Comparison of ENCODE assay signal across 12 cellular contexts in genomic region chr20:47275548-47275947, GRCh38.
A peak's percentile ranks its signal among the peaks of the same experiment; 100 is the strongest.
DNase-seq lines count a peak whose midpoint lies in the region; ATAC-seq and TF ChIP-seq lines count a peak whose summit lies in the region.
"Had no signal": no experiment of that assay in that cellular context is flagged by ENCODE, and none has a peak within 500 bp of the region (broad histone marks: within the 10 kb centered on the region; RNA-seq: fewer than 3 reads in every experiment).

No MANE protein-coding gene starts in this region.

- H3K27ac ChIP-seq in breast epithelium = peak overlapping the region; percentile 77 to 87

- no peak for TF ChIP-seq POLR2A in breast epithelium (IDR thresholded peaks at IDR 0.05)

- intact Hi-C loops in natural killer cell (cut with micrococcal nuclease) = no loop called here
- intact Hi-C loops in breast epithelium (cut with DNase I; ENCODE audit: low total_unique reads) = no loop called here

- no peaks in the 10 kb centered on the region for H3K9me3 Mint-ChIP-seq in natural killer cell treated with Interleukin-12 subunit alpha and Interleukin-12 subunit beta and Interleukin-15 and Interleukin-18, amount 100 ng/mL, for 72 hours
- H3K9me3 Mint-ChIP-seq in natural killer cell (no peaks in the 10 kb centered on the region), progenitor cell of endocrine pancreas (ENCODE audit: low read depth) (no peaks in the 10 kb centered on the region)

- no peaks in the 10 kb centered on the region for H3K36me3 ChIP-seq in breast epithelium

- no peaks in the 10 kb centered on the region for H3K27me3 ChIP-seq in breast epithelium

- H3K4me3 Mint-ChIP-seq in natural killer cell treated with Interleukin-12 subunit alpha and Interleukin-12 subunit beta and Interleukin-15 and Interleukin-18, amount 100 ng/mL, for 72 hours = peak overlapping the region; percentile 77
- no peak overlapping the region for H3K4me3 Mint-ChIP-seq in natural killer cell
- H3K4me3 Mint-ChIP-seq in progenitor cell of endocrine pancreas (ENCODE audit: low read depth) = no peak overlapping the region

- no peaks in the 10 kb centered on the region for H3K9me3 ChIP-seq in breast epithelium

- peaks cover 13 to 16% of the 10 kb centered on the region in 2 donors for H3K4me1 ChIP-seq in breast epithelium

- H3K36me3 Mint-ChIP-seq in natural killer cell treated with Interleukin-12 subunit alpha and Interleukin-12 subunit beta and Interleukin-15 and Interleukin-18, amount 100 ng/mL, for 72 hours = peaks cover 4% of the 10 kb centered on the region
- H3K36me3 Mint-ChIP-seq in natural killer cell (peaks cover 5% of the 10 kb centered on the region), progenitor cell of endocrine pancreas (ENCODE audit: insufficient read depth) (peaks cover 28% of the 10 kb centered on the region)

- peaks cover 31 to 36% of the 10 kb centered on the region in 2 donors for H3K4me1 Mint-ChIP-seq in natural killer cell treated with Interleukin-12 subunit alpha and Interleukin-12 subunit beta and Interleukin-15 and Interleukin-18, amount 100 ng/mL, for 72 hours (ENCODE audit: low read depth in 2 of 2)
- H3K4me1 Mint-ChIP-seq in natural killer cell (peaks cover 17 to 22% of the 10 kb centered on the region in 2 donors), progenitor cell of endocrine pancreas (ENCODE audit: low read depth) (peaks cover 5% of the 10 kb centered on the region)

- no peak for DNase-seq in natural killer cell treated with Interleukin-12 subunit alpha and Interleukin-12 subunit beta and Interleukin-15 and Interleukin-18, amount 100 ng/mL, for 72 hours (ENCODE audit: low spot score)
- DNase-seq in natural killer cell = no peak
- no peak for DNase-seq in breast epithelium (ENCODE audit: low spot score in 2 of 2)
- DNase-seq in progenitor cell of endocrine pancreas (ENCODE audit: low spot score, unreplicated experiment) = no peak
- DNase-seq in islet precursor cell = no peak
- DNase-seq in AG08396 (ENCODE audit: low spot score) = no peak
- DNase-seq: activated gamma-delta T cell treated with Interleukin-2 at 50 U/mL for 16 hours; effector memory CD4-positive, alpha-beta T cell; NCI-H2171 treated with DMSO at 0.1 percent for 48 hours; stimulated activated naive CD4-positive, alpha-beta T cell had no signal

- H3K27me3 Mint-ChIP-seq in natural killer cell treated with Interleukin-12 subunit alpha and Interleukin-12 subunit beta and Interleukin-15 and Interleukin-18, amount 100 ng/mL, for 72 hours = no peaks in the 10 kb centered on the region
- H3K27me3 Mint-ChIP-seq in natural killer cell (ENCODE audit: low read depth in 2 of 2) (no peaks in the 10 kb centered on the region), progenitor cell of endocrine pancreas (no peaks in the 10 kb centered on the region)

- ATAC-seq in natural killer cell treated with Interleukin-12 subunit alpha and Interleukin-12 subunit beta and Interleukin-15 and Interleukin-18, amount 100 ng/mL, for 72 hours = no peak
- ATAC-seq in natural killer cell = no peak
- no peak for ATAC-seq in GM21447 (IDR thresholded peaks at IDR 0.05; ENCODE audit: unreplicated experiment)
- no peak for ATAC-seq in GM21529 (IDR thresholded peaks at IDR 0.05; ENCODE audit: unreplicated experiment)

- TF ChIP-seq CTCF in natural killer cell (IDR thresholded peaks at IDR 0.05) (no peak), breast epithelium (IDR thresholded peaks at IDR 0.05) (no peak), progenitor cell of endocrine pancreas (IDR thresholded peaks at IDR 0.05; ENCODE audit: unreplicated experiment) (no peak)

- H3K27ac Mint-ChIP-seq in natural killer cell treated with Interleukin-12 subunit alpha and Interleukin-12 subunit beta and Interleukin-15 and Interleukin-18, amount 100 ng/mL, for 72 hours = peak overlapping the region; percentile 93 to 98
- H3K27ac Mint-ChIP-seq in natural killer cell = peak overlapping the region in 1 of 2 donors; percentile 81
- peak overlapping the region; percentile 80 for H3K27ac Mint-ChIP-seq in progenitor cell of endocrine pancreas

- H3K4me3 ChIP-seq in breast epithelium = no peak overlapping the region
